29 cellular contexts compared by ENCODE assay signal in the genomic region with DNA sequence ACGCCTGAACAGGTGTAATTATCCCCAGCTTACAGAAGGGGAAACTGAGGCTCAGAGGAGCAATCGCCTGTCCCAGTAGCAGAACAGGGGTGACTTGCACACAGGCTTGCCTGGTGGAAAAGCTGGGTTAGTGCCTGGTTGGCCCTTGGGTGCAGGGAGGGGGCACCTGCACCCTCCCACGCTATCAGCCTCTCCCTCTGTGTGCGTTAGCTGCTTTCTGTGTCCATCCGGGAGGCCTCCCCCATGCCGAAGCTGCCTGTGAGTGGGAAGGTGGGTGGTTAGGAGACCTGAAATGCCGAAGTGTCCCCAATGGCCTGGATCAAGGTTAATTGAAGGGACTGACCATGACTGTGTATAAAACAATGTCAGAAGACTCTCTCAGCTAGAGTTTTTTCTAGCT.
"Had no signal": no experiment of that assay in that cellular context is flagged by ENCODE, and none has a peak within 500 bp of the region (broad histone marks: within the 10 kb centered on the region; RNA-seq: fewer than 3 reads in every experiment).

No MANE protein-coding gene starts in this region.

- H3K9me3 ChIP-seq: left lung, lower lobe of right lung, neutrophil, ovary, right atrium auricular region, right lobe of liver, suprapubic skin, tibial nerve, upper lobe of left lung, vagina had no signal

- H3K27me3 ChIP-seq: ovary, right atrium auricular region, right lobe of liver, vagina had no signal

- H3K27ac Mint-ChIP-seq: mesothelial cell of epicardium; naive B cell; natural killer cell; nephron progenitor cell; neural progenitor cell; progenitor cell of endocrine pancreas; stimulated activated naive B cell treated with anti-CD40 and anti-IgM and Interleukin-4, amounts not matched to agents 10 μg/mL and 1 μg/mL and 100 μg/mL, for 72 hours had no signal

- DNase-seq: hippocampal formation; kidney; left colon; left lung; lower lobe of right lung; mammary epithelial cell; mesenchymal stem cell; naive B cell; natural killer cell; nephron progenitor cell; occipital lobe; ovary; right lobe of liver; stimulated activated CD4-positive, alpha-beta T cell treated with anti-CD3 and anti-CD28 coated beads, Interleukin-12 subunit alpha, Interleukin-12 subunit beta, amount 100 ng/mL, for 4 hours; stimulated activated CD4-positive, alpha-beta T cell treated with anti-CD3 and anti-CD28 coated beads, Interleukin-15, amount 100 ng/mL, for 24 hours; stimulated activated CD4-positive, alpha-beta T cell treated with anti-CD3 and anti-CD28 coated beads, Interleukin-2, amount 100 ng/mL, for 24 hours; stimulated activated CD4-positive, alpha-beta T cell treated with anti-CD3 and anti-CD28 coated beads, Interleukin-4, amount 100 ng/mL, for 1 hour; stimulated activated naive B cell treated with anti-CD40 and anti-IgM and Interleukin-4, amounts not matched to agents 10 μg/mL and 1 μg/mL and 100 μg/mL, for 72 hours; stimulated activated naive CD8-positive, alpha-beta T cell treated with anti-CD3 and anti-CD28 coated beads, Interleukin-15, Interleukin-2, amounts not matched to agents 100 U/mL and 50 U/mL, for 24 hours; upper lobe of left lung had no signal

- H3K4me1 Mint-ChIP-seq: naive B cell; natural killer cell; stimulated activated naive B cell treated with anti-CD40 and anti-IgM and Interleukin-4, amounts not matched to agents 10 μg/mL and 1 μg/mL and 100 μg/mL, for 72 hours had no signal

- H3K9me3 Mint-ChIP-seq: mesothelial cell of epicardium; naive B cell; natural killer cell; nephron progenitor cell; neural progenitor cell; stimulated activated naive B cell treated with anti-CD40 and anti-IgM and Interleukin-4, amounts not matched to agents 10 μg/mL and 1 μg/mL and 100 μg/mL, for 72 hours had no signal

- H3K9ac ChIP-seq: neural progenitor cell had no signal

- H3K36me3 ChIP-seq: left lung, lower lobe of right lung, neural progenitor cell, neutrophil, ovary, right atrium auricular region, right lobe of liver, suprapubic skin, tibial nerve, upper lobe of left lung, vagina had no signal

- H3K27ac ChIP-seq: left lung, lower lobe of right lung, neural progenitor cell, neutrophil, ovary, right atrium auricular region, right lobe of liver, suprapubic skin, upper lobe of left lung, vagina had no signal

- H3K4me3 Mint-ChIP-seq: mesothelial cell of epicardium; naive B cell; natural killer cell; nephron progenitor cell; neural progenitor cell; stimulated activated naive B cell treated with anti-CD40 and anti-IgM and Interleukin-4, amounts not matched to agents 10 μg/mL and 1 μg/mL and 100 μg/mL, for 72 hours had no signal

- H3K4me1 ChIP-seq: left lung, lower lobe of right lung, upper lobe of left lung had no signal

- H3K36me3 Mint-ChIP-seq: mesothelial cell of epicardium; naive B cell; natural killer cell; neural progenitor cell; stimulated activated naive B cell treated with anti-CD40 and anti-IgM and Interleukin-4, amounts not matched to agents 10 μg/mL and 1 μg/mL and 100 μg/mL, for 72 hours had no signal

- H3K4me3 ChIP-seq: left lung, lower lobe of right lung, neural progenitor cell, ovary, right atrium auricular region, right lobe of liver, smooth muscle cell, suprapubic skin, tibial nerve, upper lobe of left lung, vagina had no signal
